ENCODE assay signal across 2 cellular contexts in the genomic region with DNA sequence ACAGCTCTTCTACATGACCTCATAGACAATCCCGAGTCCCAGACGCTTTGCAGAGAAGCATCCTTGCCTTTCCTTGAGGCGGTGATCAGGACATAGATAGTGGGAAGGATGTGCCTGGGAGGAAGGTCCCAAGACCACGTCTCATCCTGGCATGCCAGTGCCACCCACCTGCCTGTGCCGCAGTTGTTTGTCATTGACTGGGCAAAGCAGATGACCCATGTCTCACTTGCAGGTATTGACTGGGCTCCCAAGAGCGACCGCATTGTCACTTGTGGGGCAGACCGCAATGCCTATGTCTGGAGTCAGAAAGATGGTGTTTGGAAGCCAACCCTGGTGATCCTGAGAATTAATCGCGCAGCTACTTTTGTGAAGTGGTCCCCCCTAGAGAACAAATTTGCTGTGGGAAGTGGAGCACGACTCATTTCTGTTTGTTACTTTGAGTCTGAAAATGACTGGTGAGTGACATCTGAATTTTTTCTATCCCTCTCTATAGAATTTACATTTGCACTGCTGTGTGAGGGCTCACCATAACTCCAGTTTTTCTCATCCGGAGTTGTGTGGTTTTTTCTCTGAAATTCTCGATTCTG.
A peak's percentile ranks its signal among the peaks of the same experiment; 100 is the strongest.
TF ChIP-seq lines count a peak whose summit lies in the region.

No MANE protein-coding gene starts in this region.

TF ChIP-seq in WTC11, 78 proteins besides CTCF, POLR2A, EP300 and RAD21:
- no peak for TF ChIP-seq JAZF1 (CRISPR knock-in tag; IDR thresholded peaks at IDR 0.05)
- TF ChIP-seq TEAD1 (CRISPR knock-in tag; IDR thresholded peaks at IDR 0.05), result no peak
- no peak for TF ChIP-seq ETV6 (CRISPR knock-in tag; IDR thresholded peaks at IDR 0.05)
- TF ChIP-seq, protein P1, sequence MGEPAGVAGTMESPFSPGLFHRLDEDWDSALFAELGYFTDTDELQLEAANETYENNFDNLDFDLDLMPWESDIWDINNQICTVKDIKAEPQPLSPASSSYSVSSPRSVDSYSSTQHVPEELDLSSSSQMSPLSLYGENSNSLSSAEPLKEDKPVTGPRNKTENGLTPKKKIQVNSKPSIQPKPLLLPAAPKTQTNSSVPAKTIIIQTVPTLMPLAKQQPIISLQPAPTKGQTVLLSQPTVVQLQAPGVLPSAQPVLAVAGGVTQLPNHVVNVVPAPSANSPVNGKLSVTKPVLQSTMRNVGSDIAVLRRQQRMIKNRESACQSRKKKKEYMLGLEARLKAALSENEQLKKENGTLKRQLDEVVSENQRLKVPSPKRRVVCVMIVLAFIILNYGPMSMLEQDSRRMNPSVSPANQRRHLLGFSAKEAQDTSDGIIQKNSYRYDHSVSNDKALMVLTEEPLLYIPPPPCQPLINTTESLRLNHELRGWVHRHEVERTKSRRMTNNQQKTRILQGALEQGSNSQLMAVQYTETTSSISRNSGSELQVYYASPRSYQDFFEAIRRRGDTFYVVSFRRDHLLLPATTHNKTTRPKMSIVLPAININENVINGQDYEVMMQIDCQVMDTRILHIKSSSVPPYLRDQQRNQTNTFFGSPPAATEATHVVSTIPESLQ (CRISPR knock-in tag; IDR thresholded peaks at IDR 0.05), result no peak
- TF ChIP-seq IRF2 (CRISPR knock-in tag; IDR thresholded peaks at IDR 0.05; ENCODE audit: borderline replicate concordance, low read depth), result no peak

TF ChIP-seq in K562, 482 proteins besides CTCF, POLR2A, EP300 and RAD21:
- TF ChIP-seq POLR2G (IDR thresholded peaks at IDR 0.05; ENCODE audit: low read depth, low read length) (0 out of 2 replicates have a peak, but pooled peaks have one; percentile 33), U2AF1 (optimal IDR thresholded peaks at IDR 0.05; ENCODE audit: low read depth, low read length) (no peak), ILF3 (IDR thresholded peaks at IDR 0.05; ENCODE audit: borderline replicate concordance) (no peak), NUFIP1 (IDR thresholded peaks at IDR 0.05; ENCODE audit: partially characterized antibody) (no peak), ZKSCAN3 (CRISPR knock-in tag; IDR thresholded peaks at IDR 0.05) (no peak), ARID1B (IDR thresholded peaks at IDR 0.05) (no peak), SIX5 (IDR thresholded peaks at IDR 0.05; ENCODE audit: borderline replicate concordance in 1 of 2, insufficient read depth in 1 of 2, low read depth in 1 of 2, low read length in 2 of 2) (no peak), SUPT5H (IDR thresholded peaks at IDR 0.05) (0 out of 2 replicates have a peak, but pooled peaks have one; percentile 32), SRSF7 (optimal IDR thresholded peaks at IDR 0.05; ENCODE audit: low read depth, low read length) (no peak), DPF2 (IDR thresholded peaks at IDR 0.05) (no peak), STAG1 (CRISPR knock-in tag; IDR thresholded peaks at IDR 0.05; ENCODE audit: borderline replicate concordance) (no peak), ZNF133 (CRISPR knock-in tag; IDR thresholded peaks at IDR 0.05) (no peak), ZNF589 (CRISPR knock-in tag; IDR thresholded peaks at IDR 0.05; ENCODE audit: low read depth) (no peak)
- TF ChIP-seq, protein P2, sequence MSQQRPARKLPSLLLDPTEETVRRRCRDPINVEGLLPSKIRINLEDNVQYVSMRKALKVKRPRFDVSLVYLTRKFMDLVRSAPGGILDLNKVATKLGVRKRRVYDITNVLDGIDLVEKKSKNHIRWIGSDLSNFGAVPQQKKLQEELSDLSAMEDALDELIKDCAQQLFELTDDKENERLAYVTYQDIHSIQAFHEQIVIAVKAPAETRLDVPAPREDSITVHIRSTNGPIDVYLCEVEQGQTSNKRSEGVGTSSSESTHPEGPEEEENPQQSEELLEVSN (IDR thresholded peaks at IDR 0.05; ENCODE audit: borderline replicate concordance in 1 of 2, extremely low read depth in 1 of 2, insufficient read depth in 1 of 2, insufficient read length in 1 of 2, low read depth in 1 of 2, low read length in 1 of 2, poor library complexity in 1 of 2, severe bottlenecking in 1 of 2), result no peak
- TF ChIP-seq, protein P3, sequence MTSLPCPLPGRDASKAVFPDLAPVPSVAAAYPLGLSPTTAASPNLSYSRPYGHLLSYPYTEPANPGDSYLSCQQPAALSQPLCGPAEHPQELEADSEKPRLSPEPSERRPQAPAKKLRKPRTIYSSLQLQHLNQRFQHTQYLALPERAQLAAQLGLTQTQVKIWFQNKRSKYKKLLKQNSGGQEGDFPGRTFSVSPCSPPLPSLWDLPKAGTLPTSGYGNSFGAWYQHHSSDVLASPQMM (CRISPR knock-in tag; IDR thresholded peaks at IDR 0.05), result no peak
- TF ChIP-seq, protein P4, sequence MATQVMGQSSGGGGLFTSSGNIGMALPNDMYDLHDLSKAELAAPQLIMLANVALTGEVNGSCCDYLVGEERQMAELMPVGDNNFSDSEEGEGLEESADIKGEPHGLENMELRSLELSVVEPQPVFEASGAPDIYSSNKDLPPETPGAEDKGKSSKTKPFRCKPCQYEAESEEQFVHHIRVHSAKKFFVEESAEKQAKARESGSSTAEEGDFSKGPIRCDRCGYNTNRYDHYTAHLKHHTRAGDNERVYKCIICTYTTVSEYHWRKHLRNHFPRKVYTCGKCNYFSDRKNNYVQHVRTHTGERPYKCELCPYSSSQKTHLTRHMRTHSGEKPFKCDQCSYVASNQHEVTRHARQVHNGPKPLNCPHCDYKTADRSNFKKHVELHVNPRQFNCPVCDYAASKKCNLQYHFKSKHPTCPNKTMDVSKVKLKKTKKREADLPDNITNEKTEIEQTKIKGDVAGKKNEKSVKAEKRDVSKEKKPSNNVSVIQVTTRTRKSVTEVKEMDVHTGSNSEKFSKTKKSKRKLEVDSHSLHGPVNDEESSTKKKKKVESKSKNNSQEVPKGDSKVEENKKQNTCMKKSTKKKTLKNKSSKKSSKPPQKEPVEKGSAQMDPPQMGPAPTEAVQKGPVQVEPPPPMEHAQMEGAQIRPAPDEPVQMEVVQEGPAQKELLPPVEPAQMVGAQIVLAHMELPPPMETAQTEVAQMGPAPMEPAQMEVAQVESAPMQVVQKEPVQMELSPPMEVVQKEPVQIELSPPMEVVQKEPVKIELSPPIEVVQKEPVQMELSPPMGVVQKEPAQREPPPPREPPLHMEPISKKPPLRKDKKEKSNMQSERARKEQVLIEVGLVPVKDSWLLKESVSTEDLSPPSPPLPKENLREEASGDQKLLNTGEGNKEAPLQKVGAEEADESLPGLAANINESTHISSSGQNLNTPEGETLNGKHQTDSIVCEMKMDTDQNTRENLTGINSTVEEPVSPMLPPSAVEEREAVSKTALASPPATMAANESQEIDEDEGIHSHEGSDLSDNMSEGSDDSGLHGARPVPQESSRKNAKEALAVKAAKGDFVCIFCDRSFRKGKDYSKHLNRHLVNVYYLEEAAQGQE (CRISPR knock-in tag; IDR thresholded peaks at IDR 0.05; ENCODE audit: low read depth), result no peak
TF ChIP-seq in K562: peak in this region for 2.
